31 cellular contexts compared by ENCODE assay signal in genomic region chr12:127416796-127417195, GRCh38.
DNase-seq lines count a peak whose midpoint lies in the region; ATAC-seq, FAIRE-seq and TF ChIP-seq lines count a peak whose summit lies in the region.
"Had no signal": no experiment of that assay in that cellular context is flagged by ENCODE, and none has a peak within 500 bp of the region (broad histone marks: within the 10 kb centered on the region; RNA-seq: fewer than 3 reads in every experiment).

No MANE protein-coding gene starts in this region.

- no peaks in the 10 kb centered on the region for H3K27me3 ChIP-seq in mammary epithelial cell (ENCODE audit: insufficient read depth, low read length)
- H3K27me3 ChIP-seq: cardiac muscle cell, spleen, upper lobe of right lung had no signal

- dilution Hi-C loops in mammary epithelial cell (cut with HindIII; ENCODE audit: low sequenced_read_pairs), result no loop called here

- peak; percentile 64 for ATAC-seq in stimulated activated effector memory CD8-positive, alpha-beta T cell treated with anti-CD3 and anti-CD28 coated beads, Interleukin-12 subunit alpha, Interleukin-12 subunit beta, amount 100 ng/mL, for 72 hours
- no peak for ATAC-seq in HG02885 (IDR thresholded peaks at IDR 0.05; ENCODE audit: poor library complexity, unreplicated experiment)
- ATAC-seq: GM12878, left colon, right cardiac atrium, upper lobe of right lung had no signal

- no peak overlapping the region for H3K9ac ChIP-seq in mammary epithelial cell (ENCODE audit: insufficient read depth, low read length)
- H3K9ac ChIP-seq: SK-N-SH had no signal

- no peaks in the 10 kb centered on the region for H3K4me1 ChIP-seq in mammary epithelial cell (ENCODE audit: insufficient read depth, low read length)
- H3K4me1 ChIP-seq: spleen, upper lobe of right lung had no signal

- H2AFZ ChIP-seq in mammary epithelial cell (ENCODE audit: low read depth, low read length), result no peak overlapping the region

- no peaks in the 10 kb centered on the region for H3K79me2 ChIP-seq in mammary epithelial cell (ENCODE audit: insufficient read depth, low read length)

- H3K36me3 Mint-ChIP-seq in stimulated activated effector memory CD8-positive, alpha-beta T cell treated with anti-CD3 and anti-CD28 coated beads, Interleukin-12 subunit alpha, Interleukin-12 subunit beta, amount 100 ng/mL, for 72 hours, result no peaks in the 10 kb centered on the region
- H3K36me3 Mint-ChIP-seq: CD14-positive monocyte had no signal

- peak; percentile 62 for FAIRE-seq in H54 (lab: Jason Lieb, UNC)
- no peak for FAIRE-seq in RCC 7860 (lab: Jason Lieb, UNC)
- FAIRE-seq: GM12878 had no signal

- no peak overlapping the region for H3K4me2 ChIP-seq in mammary epithelial cell (ENCODE audit: insufficient read depth, low read depth, low read length)
- H3K4me2 ChIP-seq: SK-N-SH had no signal

- no peak for TF ChIP-seq CTCF in mammary epithelial cell (conservative IDR thresholded peaks at IDR 0.05 in 1 of 2, IDR thresholded peaks at IDR 0.05 in 1 of 2; ENCODE audit: extremely low read depth in 1 of 2, insufficient read depth in 1 of 2, low read depth in 1 of 2, low read length in 2 of 2)

- H3K4me1 Mint-ChIP-seq in stimulated activated effector memory CD8-positive, alpha-beta T cell treated with anti-CD3 and anti-CD28 coated beads, Interleukin-12 subunit alpha, Interleukin-12 subunit beta, amount 100 ng/mL, for 72 hours, result no peaks in the 10 kb centered on the region
- H3K4me1 Mint-ChIP-seq: CD14-positive monocyte, neural crest cell had no signal

- H3K36me3 ChIP-seq in mammary epithelial cell (ENCODE audit: insufficient read depth, low read length), result no peaks in the 10 kb centered on the region
- H3K36me3 ChIP-seq: cardiac muscle cell, spleen, upper lobe of right lung had no signal

- no TSS peak for BruUV-seq in mammary epithelial cell (replicated peaks; lab: Mats Ljungman, UMichigan)

- DNase-seq in H54 (ENCODE audit: insufficient read length, low spot score), result peak; percentile 15
- peak; percentile 13 for DNase-seq in RCC 7860 (ENCODE audit: low spot score)
- DNase-seq in mammary epithelial cell, result peak; percentile 66
- no peak for DNase-seq in stimulated activated effector memory CD8-positive, alpha-beta T cell treated with anti-CD3 and anti-CD28 coated beads, Interleukin-12 subunit alpha, Interleukin-12 subunit beta, amount 100 ng/mL, for 72 hours (ENCODE audit: low spot score in 2 of 2)
- no peak for DNase-seq in activated CD4-positive, CD25-positive, alpha-beta regulatory T cell (lab: John Stamatoyannopoulos, UW)
- no peak for DNase-seq in NCI-H1048 (lab: John Stamatoyannopoulos, UW)
- DNase-seq: activated CD4-positive, alpha-beta T cell treated with anti-CD3 and anti-CD28 coated beads for 48 hours; activated naive CD4-positive, alpha-beta T cell; activated T-cell treated with anti-CD3 and anti-CD28 coated beads, Interleukin-2, amount 50 U/mL, for 1 hour; DND-41; effector memory CD4-positive, alpha-beta T cell; foreskin melanocyte; left colon; mesenchymal stem cell; NCI-H1105; NCI-H1930; NCI-H226; right cardiac atrium; SK-N-SH; spleen; stimulated activated CD4-positive, alpha-beta T cell treated with anti-CD3 and anti-CD28 coated beads, Interleukin-2, amount 100 ng/mL, for 48 hours; substantia nigra; T-helper 2 cell; upper lobe of right lung had no signal

- H4K20me1 ChIP-seq in mammary epithelial cell (ENCODE audit: insufficient read depth, low read length), result no peaks in the 10 kb centered on the region

- 32% methylated on average over 3 of the region's 3 CpGs for WGBS in mammary epithelial cell (ENCODE audit: low coverage, missing lambda C conversion rate)

- in situ Hi-C loops in mammary epithelial cell (cut with MboI; ENCODE audit: low sequenced_read_pairs in 2 of 2), result no loop called here

- H3K4me3 Mint-ChIP-seq in stimulated activated effector memory CD8-positive, alpha-beta T cell treated with anti-CD3 and anti-CD28 coated beads, Interleukin-12 subunit alpha, Interleukin-12 subunit beta, amount 100 ng/mL, for 72 hours, result no peak overlapping the region
- H3K4me3 Mint-ChIP-seq: CD14-positive monocyte, neural crest cell had no signal

- CTCF ChIA-PET in mammary epithelial cell (lab: Charles Lee; ENCODE audit: low non-redundant PET), result no interaction called here

- TF ChIP-seq POLR2A in H54 (IDR thresholded peaks at IDR 0.05; ENCODE audit: low read depth, low read length), result no peak

- no peak overlapping the region for H3K27ac Mint-ChIP-seq in stimulated activated effector memory CD8-positive, alpha-beta T cell treated with anti-CD3 and anti-CD28 coated beads, Interleukin-12 subunit alpha, Interleukin-12 subunit beta, amount 100 ng/mL, for 72 hours
- H3K27ac Mint-ChIP-seq: CD14-positive monocyte had no signal

- intact Hi-C loops in mammary epithelial cell (cut with micrococcal nuclease), result no loop called here

- H3K27ac ChIP-seq in mammary epithelial cell (ENCODE audit: insufficient read depth, low read depth, low read length), result no peak overlapping the region
- H3K27ac ChIP-seq: cardiac muscle cell, coronary artery, HL-60, spleen, upper lobe of right lung had no signal

- no peak overlapping the region for H3K4me3 ChIP-seq in mammary epithelial cell (replicated peaks in 1 of 3; ENCODE audit: insufficient read depth in 1 of 3, low read depth in 2 of 3, low read length in 3 of 3)
- H3K4me3 ChIP-seq: cardiac muscle cell, coronary artery, GM12878, spleen, upper lobe of right lung had no signal

- H3K9me3 Mint-ChIP-seq in stimulated activated effector memory CD8-positive, alpha-beta T cell treated with anti-CD3 and anti-CD28 coated beads, Interleukin-12 subunit alpha, Interleukin-12 subunit beta, amount 100 ng/mL, for 72 hours, result peaks cover 4% of the 10 kb centered on the region

- H3K9me3 ChIP-seq in mammary epithelial cell (replicated peaks; ENCODE audit: insufficient read depth, low read length), result peaks cover 11% of the 10 kb centered on the region
- H3K9me3 ChIP-seq: SK-N-SH, upper lobe of right lung had no signal

Comparison
In these comparisons a context has a peak if more than half of its experiments do, and no peak if none do; other contexts are left out.
1. DNase-seq: peak in H54 (single experiment), RCC 7860 (single experiment) and mammary epithelial cell (single experiment); none in stimulated activated effector memory CD8-positive, alpha-beta T cell treated with anti-CD3 and anti-CD28 coated beads, Interleukin-12 subunit alpha, Interleukin-12 subunit beta, amount 100 ng/mL, for 72 hours (0 of 2), activated CD4-positive, CD25-positive, alpha-beta regulatory T cell (0 of 4) and NCI-H1048 (single experiment).